ENCODE assay signal across 1 cellular context in the genomic region with DNA sequence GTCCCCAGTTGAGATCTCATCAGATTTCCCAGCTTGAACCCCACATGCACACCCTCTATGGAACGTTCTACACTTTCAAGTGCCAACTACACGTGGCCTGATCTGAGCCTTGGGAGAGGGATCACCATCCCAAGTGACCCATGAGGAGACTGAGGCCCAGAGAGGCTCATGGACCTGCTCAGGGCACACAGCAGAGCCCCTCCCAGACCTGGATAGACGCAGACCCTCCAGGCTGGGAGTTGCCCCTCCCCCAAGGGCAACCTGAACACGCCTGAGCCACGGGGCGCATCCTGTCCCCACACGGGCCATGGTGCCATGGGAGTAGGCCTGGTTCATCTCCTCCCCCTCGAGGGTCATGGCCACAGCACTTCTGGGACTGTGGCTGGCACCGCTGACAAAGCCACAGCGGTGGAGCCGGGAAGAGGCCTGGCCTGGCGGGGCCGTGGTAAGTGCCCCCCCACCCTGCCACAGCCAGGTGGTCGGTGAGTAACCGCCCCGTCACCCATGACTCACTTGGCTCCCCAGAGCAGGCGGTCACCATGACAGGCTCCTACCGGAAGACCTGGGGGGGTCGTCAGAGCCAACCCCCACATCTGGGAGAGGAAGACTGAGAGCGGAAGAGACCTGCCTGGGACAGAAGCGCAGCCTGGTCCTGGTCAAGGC.
A peak's percentile ranks its signal among the peaks of the same experiment; 100 is the strongest.
TF ChIP-seq lines count a peak whose summit lies in the region.

No MANE protein-coding gene starts in this region.

TF ChIP-seq in HEK293, 187 proteins besides CTCF, POLR2A, EP300 and RAD21 (continued from another document):
- TF ChIP-seq, protein P1, sequence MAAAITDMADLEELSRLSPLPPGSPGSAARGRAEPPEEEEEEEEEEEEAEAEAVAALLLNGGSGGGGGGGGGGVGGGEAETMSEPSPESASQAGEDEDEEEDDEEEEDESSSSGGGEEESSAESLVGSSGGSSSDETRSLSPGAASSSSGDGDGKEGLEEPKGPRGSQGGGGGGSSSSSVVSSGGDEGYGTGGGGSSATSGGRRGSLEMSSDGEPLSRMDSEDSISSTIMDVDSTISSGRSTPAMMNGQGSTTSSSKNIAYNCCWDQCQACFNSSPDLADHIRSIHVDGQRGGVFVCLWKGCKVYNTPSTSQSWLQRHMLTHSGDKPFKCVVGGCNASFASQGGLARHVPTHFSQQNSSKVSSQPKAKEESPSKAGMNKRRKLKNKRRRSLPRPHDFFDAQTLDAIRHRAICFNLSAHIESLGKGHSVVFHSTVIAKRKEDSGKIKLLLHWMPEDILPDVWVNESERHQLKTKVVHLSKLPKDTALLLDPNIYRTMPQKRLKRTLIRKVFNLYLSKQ (tag by site-specific recombination; IDR thresholded peaks at IDR 0.05; ENCODE audit: borderline replicate concordance), result no peak
- TF ChIP-seq, protein P2, sequence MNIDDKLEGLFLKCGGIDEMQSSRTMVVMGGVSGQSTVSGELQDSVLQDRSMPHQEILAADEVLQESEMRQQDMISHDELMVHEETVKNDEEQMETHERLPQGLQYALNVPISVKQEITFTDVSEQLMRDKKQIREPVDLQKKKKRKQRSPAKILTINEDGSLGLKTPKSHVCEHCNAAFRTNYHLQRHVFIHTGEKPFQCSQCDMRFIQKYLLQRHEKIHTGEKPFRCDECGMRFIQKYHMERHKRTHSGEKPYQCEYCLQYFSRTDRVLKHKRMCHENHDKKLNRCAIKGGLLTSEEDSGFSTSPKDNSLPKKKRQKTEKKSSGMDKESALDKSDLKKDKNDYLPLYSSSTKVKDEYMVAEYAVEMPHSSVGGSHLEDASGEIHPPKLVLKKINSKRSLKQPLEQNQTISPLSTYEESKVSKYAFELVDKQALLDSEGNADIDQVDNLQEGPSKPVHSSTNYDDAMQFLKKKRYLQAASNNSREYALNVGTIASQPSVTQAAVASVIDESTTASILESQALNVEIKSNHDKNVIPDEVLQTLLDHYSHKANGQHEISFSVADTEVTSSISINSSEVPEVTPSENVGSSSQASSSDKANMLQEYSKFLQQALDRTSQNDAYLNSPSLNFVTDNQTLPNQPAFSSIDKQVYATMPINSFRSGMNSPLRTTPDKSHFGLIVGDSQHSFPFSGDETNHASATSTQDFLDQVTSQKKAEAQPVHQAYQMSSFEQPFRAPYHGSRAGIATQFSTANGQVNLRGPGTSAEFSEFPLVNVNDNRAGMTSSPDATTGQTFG (tag by site-specific recombination; IDR thresholded peaks at IDR 0.05; ENCODE audit: borderline replicate concordance), result no peak
- TF ChIP-seq PRDM10 (tag by site-specific recombination; IDR thresholded peaks at IDR 0.05), result peak; percentile 52
- TF ChIP-seq ZNF112 (tag by site-specific recombination; IDR thresholded peaks at IDR 0.05), result no peak
